ENCODE assay signal across 9 cellular contexts in genomic region chr6:118581489-118581959, GRCh38. TPM values are rescaled to one million over a fixed set of nuclear protein-coding genes. Genes with fewer than 3 reads are reported as not detected.
A peak's percentile ranks its signal among the peaks of the same experiment; 100 is the strongest.
DNase-seq lines count a peak whose midpoint lies in the region; ATAC-seq lines count a peak whose summit lies in the region.
"Had no signal": no experiment of that assay in that cellular context is flagged by ENCODE, and none has a peak within 500 bp of the region (broad histone marks: within the 10 kb centered on the region; RNA-seq: fewer than 3 reads in every experiment).

No MANE protein-coding gene starts in this region.

- no peak for DNase-seq in activated CD4-positive, alpha-beta T cell treated with anti-CD3 and anti-CD28 coated beads for 36 hours
- no peak for DNase-seq in activated CD4-positive, alpha-beta T cell treated with anti-CD3 and anti-CD28 coated beads for 4 hours
- peak; percentile 20 for DNase-seq in T1000 (lab: John Stamatoyannopoulos, UW)
- no peak for DNase-seq in left cardiac atrium
- peak; percentile 42 for DNase-seq in superior temporal gyrus (ENCODE audit: extremely low spot score)
- no peak for DNase-seq in activated T-cell treated with anti-CD3 and anti-CD28 coated beads, Interleukin-2, amount 50 U/mL, for 4 hours
- DNase-seq in activated naive CD4-positive, alpha-beta T cell treated with anti-CD3 and anti-CD28 coated beads for 36 hours = no peak
- DNase-seq: activated CD4-positive, alpha-beta T cell treated with anti-CD3 and anti-CD28 coated beads for 48 hours had no signal

- peaks cover 24% of the 10 kb centered on the region for H3K9me3 Mint-ChIP-seq in activated CD4-positive, alpha-beta T cell treated with anti-CD3 and anti-CD28 coated beads for 36 hours (ENCODE audit: low read depth)
- peaks cover 31% of the 10 kb centered on the region for H3K9me3 Mint-ChIP-seq in activated T-cell treated with anti-CD3 and anti-CD28 coated beads, Interleukin-2, amount 50 U/mL, for 4 hours
- peaks cover 36% of the 10 kb centered on the region for H3K9me3 Mint-ChIP-seq in activated naive CD4-positive, alpha-beta T cell treated with anti-CD3 and anti-CD28 coated beads for 36 hours

- H3K4me3 Mint-ChIP-seq in activated CD4-positive, alpha-beta T cell treated with anti-CD3 and anti-CD28 coated beads for 36 hours = no peak overlapping the region
- H3K4me3 Mint-ChIP-seq in activated T-cell treated with anti-CD3 and anti-CD28 coated beads, Interleukin-2, amount 50 U/mL, for 4 hours = no peak overlapping the region
- H3K4me3 Mint-ChIP-seq in activated naive CD4-positive, alpha-beta T cell treated with anti-CD3 and anti-CD28 coated beads for 36 hours = no peak overlapping the region

- no peaks in the 10 kb centered on the region for H3K27me3 Mint-ChIP-seq in activated CD4-positive, alpha-beta T cell treated with anti-CD3 and anti-CD28 coated beads for 36 hours
- H3K27me3 Mint-ChIP-seq in activated T-cell treated with anti-CD3 and anti-CD28 coated beads, Interleukin-2, amount 50 U/mL, for 4 hours (ENCODE audit: low read depth) = no peaks in the 10 kb centered on the region
- no peaks in the 10 kb centered on the region for H3K27me3 Mint-ChIP-seq in activated naive CD4-positive, alpha-beta T cell treated with anti-CD3 and anti-CD28 coated beads for 36 hours (ENCODE audit: low read depth)

- H3K4me1 Mint-ChIP-seq in activated CD4-positive, alpha-beta T cell treated with anti-CD3 and anti-CD28 coated beads for 36 hours = no peaks in the 10 kb centered on the region
- H3K4me1 Mint-ChIP-seq in activated T-cell treated with anti-CD3 and anti-CD28 coated beads, Interleukin-2, amount 50 U/mL, for 4 hours (ENCODE audit: low read depth) = peaks cover 9% of the 10 kb centered on the region
- peaks cover 2% of the 10 kb centered on the region for H3K4me1 Mint-ChIP-seq in activated naive CD4-positive, alpha-beta T cell treated with anti-CD3 and anti-CD28 coated beads for 36 hours (ENCODE audit: low read depth)

- ATAC-seq in activated CD4-positive, alpha-beta T cell treated with anti-CD3 and anti-CD28 coated beads for 36 hours = no peak
- ATAC-seq in left cardiac atrium (peak; percentile 13 to 61), GM21717 (IDR thresholded peaks at IDR 0.05; ENCODE audit: unreplicated experiment) (no peak)
- no peak for ATAC-seq in activated T-cell treated with anti-CD3 and anti-CD28 coated beads, Interleukin-2, amount 50 U/mL, for 4 hours

- POLR2A ChIA-PET in activated CD4-positive, alpha-beta T cell treated with anti-CD3 and anti-CD28 coated beads for 36 hours (lab: Charles Lee) = no interaction called here

- peak overlapping the region; percentile 20 for H3K27ac Mint-ChIP-seq in activated CD4-positive, alpha-beta T cell treated with anti-CD3 and anti-CD28 coated beads for 36 hours
- H3K27ac Mint-ChIP-seq in activated naive CD4-positive, alpha-beta T cell treated with anti-CD3 and anti-CD28 coated beads for 36 hours = no peak overlapping the region

- intact Hi-C loops in activated CD4-positive, alpha-beta T cell treated with anti-CD3 and anti-CD28 coated beads for 36 hours (cut with DNase I, micrococcal nuclease) = loop anchor here in 1 of 2 experiments (1.0 kb wide), 1 partner anchor 298 kb away; no protein-coding TSS in a partner anchor
- intact Hi-C loops in left cardiac atrium (cut with DNase I) = loop anchor here (5.0 to 10.0 kb wide), 3 partner anchors 36 to 297 kb away; no protein-coding TSS in a partner anchor
- intact Hi-C loops in activated naive CD4-positive, alpha-beta T cell treated with anti-CD3 and anti-CD28 coated beads for 36 hours (cut with micrococcal nuclease) = loop anchor here (1.0 to 2.0 kb wide), 2 partner anchors 37 to 297 kb away; no protein-coding TSS in a partner anchor

- CTCF ChIA-PET in activated CD4-positive, alpha-beta T cell treated with anti-CD3 and anti-CD28 coated beads for 36 hours (lab: Charles Lee) = interaction anchor here (1.5 to 3.7 kb wide), 4 partner anchors 16 to 35 kb away, joined by 4 to 15 read pairs (median 7); no protein-coding TSS in a partner anchor
- CTCF ChIA-PET in activated naive CD4-positive, alpha-beta T cell treated with anti-CD3 and anti-CD28 coated beads for 36 hours (lab: Charles Lee) = interaction anchor here (0.6 to 3.1 kb wide), 6 partner anchors 11 to 598 kb away, joined by 3 to 18 read pairs (median 4); no protein-coding TSS in a partner anchor

- peaks cover 60% of the 10 kb centered on the region for H3K36me3 Mint-ChIP-seq in activated CD4-positive, alpha-beta T cell treated with anti-CD3 and anti-CD28 coated beads for 36 hours (ENCODE audit: low read depth)
- peaks cover 48% of the 10 kb centered on the region for H3K36me3 Mint-ChIP-seq in activated T-cell treated with anti-CD3 and anti-CD28 coated beads, Interleukin-2, amount 50 U/mL, for 4 hours (ENCODE audit: insufficient read depth)
- peaks cover 48% of the 10 kb centered on the region for H3K36me3 Mint-ChIP-seq in activated naive CD4-positive, alpha-beta T cell treated with anti-CD3 and anti-CD28 coated beads for 36 hours (ENCODE audit: low read depth)

RNA-seq across cellular contexts. Expression of gene PLN, which starts 33.4 kb away (rescaled TPM):
- not detected for total RNA-seq in activated CD4-positive, alpha-beta T cell treated with anti-CD3 and anti-CD28 coated beads for 36 hours
- 1,000 to 10,000 TPM in 1 of 2 donors, 100 to 1,000 TPM in 1; 673 to 1,029 TPM for total RNA-seq in left cardiac atrium
- under 1 TPM in 1 of 3 donors, not detected in 2; 0.16 TPM for total RNA-seq in activated T-cell treated with anti-CD3 and anti-CD28 coated beads, Interleukin-2, amount 50 U/mL, for 4 hours
- not detected for total RNA-seq in activated naive CD4-positive, alpha-beta T cell treated with anti-CD3 and anti-CD28 coated beads for 36 hours

Comparison
In these comparisons a context has a peak if more than half of its experiments do, and no peak if none do; other contexts are left out.
1. ATAC-seq: peak in left cardiac atrium (2 of 2); none in activated CD4-positive, alpha-beta T cell treated with anti-CD3 and anti-CD28 coated beads for 36 hours (single experiment), GM21717 (single experiment) and activated T-cell treated with anti-CD3 and anti-CD28 coated beads, Interleukin-2, amount 50 U/mL, for 4 hours (0 of 2).
2. DNase-seq: peak in T1000 (single experiment) and superior temporal gyrus (single experiment); none in activated CD4-positive, alpha-beta T cell treated with anti-CD3 and anti-CD28 coated beads for 36 hours (single experiment), activated CD4-positive, alpha-beta T cell treated with anti-CD3 and anti-CD28 coated beads for 4 hours (0 of 2), left cardiac atrium (single experiment), activated T-cell treated with anti-CD3 and anti-CD28 coated beads, Interleukin-2, amount 50 U/mL, for 4 hours (single experiment) and activated naive CD4-positive, alpha-beta T cell treated with anti-CD3 and anti-CD28 coated beads for 36 hours (single experiment).
3. RNA of gene PLN, which starts 33.4 kb away (total RNA-seq): 673 to 1,029 TPM in left cardiac atrium; not detected in activated CD4-positive, alpha-beta T cell treated with anti-CD3 and anti-CD28 coated beads for 36 hours, 0.16 TPM in activated T-cell treated with anti-CD3 and anti-CD28 coated beads, Interleukin-2, amount 50 U/mL, for 4 hours and not detected in activated naive CD4-positive, alpha-beta T cell treated with anti-CD3 and anti-CD28 coated beads for 36 hours; every median in the first group is over 100 times any median in the second.